ENCODE assay signal across 9 cellular contexts in the genomic region with DNA sequence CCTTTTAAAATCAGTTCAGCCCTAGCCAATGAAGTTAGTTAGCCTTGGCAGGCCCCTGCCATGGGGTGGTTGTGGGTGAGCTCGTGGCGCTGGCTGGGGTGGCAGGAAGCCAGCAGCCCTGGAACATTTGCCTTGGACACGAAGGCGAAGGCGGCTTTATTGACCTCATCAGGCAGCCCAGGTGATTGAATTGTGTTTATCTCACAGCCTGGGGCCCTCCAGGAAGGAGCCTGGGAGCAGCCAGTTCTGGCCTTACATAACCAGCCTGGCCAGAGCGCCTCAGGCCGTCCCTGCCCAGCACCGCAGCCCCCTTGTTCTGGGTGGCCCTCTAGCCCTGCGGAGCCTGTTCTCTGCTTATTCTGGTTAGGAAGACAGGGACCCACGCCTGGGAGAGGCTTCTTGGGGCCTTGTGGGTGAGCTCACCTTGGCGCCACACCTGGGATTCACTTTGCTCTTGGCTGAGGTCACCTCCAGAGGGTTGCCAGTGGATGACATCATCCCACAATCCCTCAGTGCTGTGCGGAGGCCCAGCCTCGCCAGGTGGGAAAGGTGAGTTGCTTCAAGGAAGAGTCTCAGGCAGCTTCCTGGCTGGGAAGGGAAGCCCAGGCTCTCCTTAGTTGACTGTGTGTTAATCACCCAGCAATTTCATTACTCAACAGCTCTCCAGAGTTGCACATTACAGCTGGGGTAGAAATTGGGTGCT. TPM values are rescaled to one million over a fixed set of nuclear protein-coding genes. Genes with fewer than 3 reads are reported as not detected.
DNase-seq lines count a peak whose midpoint lies in the region; ATAC-seq, FAIRE-seq and TF ChIP-seq lines count a peak whose summit lies in the region.
"Had no signal": no experiment of that assay in that cellular context is flagged by ENCODE, and none has a peak within 500 bp of the region (broad histone marks: within the 10 kb centered on the region; RNA-seq: fewer than 3 reads in every experiment).

No MANE protein-coding gene starts in this region.

- H3K9me3 Mint-ChIP-seq in glutamatergic neuron (ENCODE audit: unreplicated experiment) = peaks cover 7% of the 10 kb centered on the region

- peaks cover 5% of the 10 kb centered on the region for H3K36me3 Mint-ChIP-seq in glutamatergic neuron (ENCODE audit: unreplicated experiment)

- H3K4me1 ChIP-seq in ascending aorta (peaks cover 40 to 74% of the 10 kb centered on the region in 2 donors), suprapubic skin (peaks cover 68% of the 10 kb centered on the region)

- peak; percentile 76 for TF ChIP-seq EP300 in suprapubic skin (IDR thresholded peaks at IDR 0.05)

- peaks cover 30% of the 10 kb centered on the region for H3K4me1 Mint-ChIP-seq in glutamatergic neuron (ENCODE audit: low read depth, unreplicated experiment)

- peaks cover 0 to 2% of the 10 kb centered on the region in 2 donors for H3K36me3 ChIP-seq in ascending aorta
- H3K36me3 ChIP-seq in suprapubic skin = no peaks in the 10 kb centered on the region

- 13% methylated on average over 4 of the region's 13 CpGs for WGBS in suprapubic skin

- no peak overlapping the region for H3K27ac Mint-ChIP-seq in glutamatergic neuron (ENCODE audit: unreplicated experiment)

- no peak for TF ChIP-seq POLR2A in suprapubic skin (IDR thresholded peaks at IDR 0.05)

- H3K27ac ChIP-seq in ascending aorta (peak overlapping the region; percentile 96 to 97), suprapubic skin (peak overlapping the region; percentile 94)
- H3K27ac ChIP-seq: KMS-11 had no signal

- FAIRE-seq in HTR-8/SVneo (lab: Jason Lieb, UNC) (peak; percentile 13), islet of Langerhans (lab: Jason Lieb, UNC) (peak; percentile 51)

- peaks cover 11% of the 10 kb centered on the region for H3K27me3 Mint-ChIP-seq in glutamatergic neuron (ENCODE audit: unreplicated experiment)

- intact Hi-C loops in ascending aorta (cut with DNase I) = loop anchor here (1.0 to 2.0 kb wide), 2 partner anchors 35 to 132 kb away; no protein-coding TSS in a partner anchor

- H3K27me3 ChIP-seq in ascending aorta (no peaks in the 10 kb centered on the region), suprapubic skin (no peaks in the 10 kb centered on the region)

- DNase-seq in HTR-8/SVneo (ENCODE audit: insufficient read length, low spot score) (peak; percentile 55), ascending aorta (ENCODE audit: low spot score in 2 of 2) (peak; percentile 79 to 93), suprapubic skin (ENCODE audit: low spot score in 2 of 2) (peak; percentile 83 to 85), glutamatergic neuron (no peak), GF-D8 (lab: John Stamatoyannopoulos, UW) (no peak)

- ATAC-seq in GM21737 (IDR thresholded peaks at IDR 0.05; ENCODE audit: unreplicated experiment) = no peak
- ATAC-seq in HG03159 (IDR thresholded peaks at IDR 0.05; ENCODE audit: unreplicated experiment) = no peak

- H3K4me3 Mint-ChIP-seq in glutamatergic neuron (ENCODE audit: unreplicated experiment) = no peak overlapping the region

- H3K4me3 ChIP-seq in ascending aorta (peak overlapping the region in 1 of 2 donors; percentile 56), suprapubic skin (no peak overlapping the region)

- H3K9me3 ChIP-seq in ascending aorta = no peaks in the 10 kb centered on the region
- no peaks in the 10 kb centered on the region for H3K9me3 ChIP-seq in suprapubic skin

- TF ChIP-seq CTCF in ascending aorta (IDR thresholded peaks at IDR 0.05) (no peak), suprapubic skin (IDR thresholded peaks at IDR 0.05) (no peak), glutamatergic neuron (IDR thresholded peaks at IDR 0.05; ENCODE audit: partially characterized antibody, unreplicated experiment) (no peak)

RNA-seq across cellular contexts. Expression of gene RPL26L1, which starts 54.4 kb away (rescaled TPM):
- total RNA-seq in ascending aorta (0.75 TPM), suprapubic skin (10 to 100 TPM; 14.2 to 30.7 (median 21.9) TPM), glutamatergic neuron (ENCODE audit: unreplicated experiment) (50.6 TPM)

Comparison
In these comparisons a context has a peak if more than half of its experiments do, and no peak if none do; other contexts are left out.
1. DNase-seq: peak in HTR-8/SVneo (single experiment), ascending aorta (2 of 2) and suprapubic skin (2 of 2); none in glutamatergic neuron (single experiment) and GF-D8 (single experiment).